15 cellular contexts compared by ENCODE assay signal in genomic region chr9:7983361-7983974, GRCh38.
A peak's percentile ranks its signal among the peaks of the same experiment; 100 is the strongest.
DNase-seq lines count a peak whose midpoint lies in the region; TF ChIP-seq lines count a peak whose summit lies in the region.
"Had no signal": no experiment of that assay in that cellular context is flagged by ENCODE, and none has a peak within 500 bp of the region (broad histone marks: within the 10 kb centered on the region; RNA-seq: fewer than 3 reads in every experiment).

No MANE protein-coding gene starts in this region.

- peaks cover 9% of the 10 kb centered on the region for H3K36me3 Mint-ChIP-seq in activated CD4-positive, alpha-beta T cell treated with anti-CD3 and anti-CD28 coated beads, Interleukin-2, amount 10 ng/mL, durations not matched to agents 7 days and 5 days (ENCODE audit: low read depth)
- H3K36me3 Mint-ChIP-seq: activated CD4-positive, alpha-beta memory T cell treated with anti-CD3 and anti-CD28 coated beads for 36 hours had no signal

- no peak overlapping the region for H3K4me3 Mint-ChIP-seq in activated CD4-positive, alpha-beta T cell treated with anti-CD3 and anti-CD28 coated beads, Interleukin-2, amount 10 ng/mL, durations not matched to agents 7 days and 5 days
- H3K4me3 Mint-ChIP-seq: activated CD4-positive, alpha-beta memory T cell treated with anti-CD3 and anti-CD28 coated beads for 36 hours had no signal

- H3K9me2 ChIP-seq in OCI-LY1 (ENCODE audit: low read depth, low read length), result no peaks in the 10 kb centered on the region

- no peaks in the 10 kb centered on the region for H3K27me3 Mint-ChIP-seq in activated CD4-positive, alpha-beta T cell treated with anti-CD3 and anti-CD28 coated beads, Interleukin-2, amount 10 ng/mL, durations not matched to agents 7 days and 5 days
- H3K27me3 Mint-ChIP-seq: activated CD4-positive, alpha-beta memory T cell treated with anti-CD3 and anti-CD28 coated beads for 36 hours had no signal

- peaks cover 23% of the 10 kb centered on the region for H3K4me1 ChIP-seq in OCI-LY1 (ENCODE audit: insufficient read depth, low read length, severe bottlenecking)
- H3K4me1 ChIP-seq: esophagus muscularis mucosa, parathyroid adenoma had no signal

- H3K4me2 ChIP-seq in OCI-LY1 (ENCODE audit: low read length), result no peak overlapping the region

- no peaks in the 10 kb centered on the region for H3K27me3 ChIP-seq in OCI-LY1 (ENCODE audit: insufficient read depth, low read length)

- H3K79me2 ChIP-seq in OCI-LY1 (ENCODE audit: insufficient read depth, low read length), result no peaks in the 10 kb centered on the region
- H3K79me2 ChIP-seq: parathyroid adenoma had no signal

- TF ChIP-seq CTCF in OCI-LY1 (IDR thresholded peaks at IDR 0.05; ENCODE audit: low read length), result no peak

- H3K9ac ChIP-seq in OCI-LY1 (ENCODE audit: low read length), result no peak overlapping the region
- H3K9ac ChIP-seq: parathyroid adenoma had no signal

- no peaks in the 10 kb centered on the region for H3K9me3 ChIP-seq in OCI-LY1 (ENCODE audit: low read length)
- H3K9me3 ChIP-seq: esophagus muscularis mucosa had no signal

- H3K9me3 Mint-ChIP-seq in activated CD4-positive, alpha-beta T cell treated with anti-CD3 and anti-CD28 coated beads, Interleukin-2, amount 10 ng/mL, durations not matched to agents 7 days and 5 days, result peaks cover 8% of the 10 kb centered on the region
- H3K9me3 Mint-ChIP-seq: activated CD4-positive, alpha-beta memory T cell treated with anti-CD3 and anti-CD28 coated beads for 36 hours had no signal

- peak overlapping the region; percentile 77; the same call in 1 of the 2 replicates for H2AFZ ChIP-seq in OCI-LY1 (ENCODE audit: low read length)
- H2AFZ ChIP-seq: parathyroid adenoma had no signal

- no peak overlapping the region for H3K4me3 ChIP-seq in OCI-LY1 (ENCODE audit: low read depth, low read length, poor library complexity, severe bottlenecking)
- H3K4me3 ChIP-seq: esophagus muscularis mucosa had no signal

- POLR2A ChIA-PET in activated CD4-positive, alpha-beta T cell treated with anti-CD3 and anti-CD28 coated beads, Interleukin-2, amount 10 ng/mL, durations not matched to agents 7 days and 5 days (lab: Charles Lee), result no interaction called here

- DNase-seq in activated CD4-positive, alpha-beta T cell treated with anti-CD3 and anti-CD28 coated beads, Interleukin-2, amount 10 ng/mL, durations not matched to agents 7 days and 5 days, result no peak
- no peak for DNase-seq in activated CD4-positive, alpha-beta T cell treated with anti-CD3 and anti-CD28 coated beads, Interleukin-2, amount 50 U/mL, for 1 hour
- DNase-seq in inferior parietal cortex (ENCODE audit: extremely low spot score), result peak; percentile 82
- DNase-seq in 8988T, result no peak
- DNase-seq in SHP77 treated with DMSO at 0.1 percent for 48 hours (lab: John Stamatoyannopoulos, UW), result no peak
- DNase-seq in activated effector memory CD4-positive, alpha-beta T cell treated with Interleukin-2 at 50 U/mL for 16 hours, result no peak
- DNase-seq: activated CD4-positive, alpha-beta memory T cell treated with anti-CD3 and anti-CD28 coated beads for 36 hours; EL; mesendoderm; NCI-H2029 treated with DMSO at 0.1 percent for 48 hours; stimulated activated CD8-positive, alpha-beta memory T cell treated with anti-CD3 and anti-CD28 coated beads, Interleukin-4, amount 100 ng/mL, for 48 hours had no signal

- CTCF ChIA-PET in activated CD4-positive, alpha-beta T cell treated with anti-CD3 and anti-CD28 coated beads, Interleukin-2, amount 10 ng/mL, durations not matched to agents 7 days and 5 days (lab: Charles Lee), result interaction anchor here (1.5 kb wide), 1 partner anchor 190 kb away, joined by 3 read pairs; no protein-coding TSS in a partner anchor

- H3K4me1 Mint-ChIP-seq in activated CD4-positive, alpha-beta T cell treated with anti-CD3 and anti-CD28 coated beads, Interleukin-2, amount 10 ng/mL, durations not matched to agents 7 days and 5 days, result peaks cover 42% of the 10 kb centered on the region

- H3K27ac Mint-ChIP-seq in activated CD4-positive, alpha-beta T cell treated with anti-CD3 and anti-CD28 coated beads, Interleukin-2, amount 10 ng/mL, durations not matched to agents 7 days and 5 days, result peak overlapping the region; percentile 96
- H3K27ac Mint-ChIP-seq: activated CD4-positive, alpha-beta memory T cell treated with anti-CD3 and anti-CD28 coated beads for 36 hours had no signal

- no peak overlapping the region for H3K27ac ChIP-seq in OCI-LY1 (ENCODE audit: low read depth, low read length, poor library complexity, severe bottlenecking)
- H3K27ac ChIP-seq in temporal lobe (ENCODE audit: low read depth, low read length), result peak overlapping the region; percentile 90
- H3K27ac ChIP-seq: esophagus muscularis mucosa, parathyroid adenoma had no signal

- H4K20me1 ChIP-seq in OCI-LY1 (ENCODE audit: insufficient read depth, low read length), result no peaks in the 10 kb centered on the region

- no peaks in the 10 kb centered on the region for H3K36me3 ChIP-seq in OCI-LY1 (ENCODE audit: insufficient read depth, low read length)
- H3K36me3 ChIP-seq: esophagus muscularis mucosa had no signal

- no peaks in the 10 kb centered on the region for H3F3A ChIP-seq in OCI-LY1 (ENCODE audit: insufficient read depth, low read length)
